8 cellular contexts compared by ENCODE assay signal in genomic region chr7:134669845-134670373, GRCh38. TPM values are rescaled to one million over a fixed set of nuclear protein-coding genes. Genes with fewer than 3 reads are reported as not detected.
A peak's percentile ranks its signal among the peaks of the same experiment; 100 is the strongest.
DNase-seq lines count a peak whose midpoint lies in the region; ATAC-seq and TF ChIP-seq lines count a peak whose summit lies in the region.

No MANE protein-coding gene starts in this region.

- ATAC-seq in GM18858 (IDR thresholded peaks at IDR 0.05; ENCODE audit: unreplicated experiment) = peak; percentile 80
- peak; percentile 91 for ATAC-seq in HG03460 (IDR thresholded peaks at IDR 0.05; ENCODE audit: unreplicated experiment)
- no peak for ATAC-seq in HG03039 (IDR thresholded peaks at IDR 0.05; ENCODE audit: unreplicated experiment)

- H3K9me3 ChIP-seq in right atrium auricular region = no peaks in the 10 kb centered on the region

- H3K27ac ChIP-seq in right atrium auricular region = no peak overlapping the region

- TF ChIP-seq CTCF in right atrium auricular region (IDR thresholded peaks at IDR 0.05) = no peak

- peaks cover 0 to 11% of the 10 kb centered on the region in 2 donors for H3K4me1 ChIP-seq in right atrium auricular region

- no peaks in the 10 kb centered on the region for H3K27me3 ChIP-seq in right atrium auricular region

- DNase-seq in RPMI8226 (peak; percentile 92), right atrium auricular region (ENCODE audit: low spot score) (peak; percentile 62), retina (no peak)
- DNase-seq in activated T-helper 9 cell treated with anti-CD3 and anti-CD28 coated beads, Interleukin-2, amount 50 U/mL, for 16 hours (ENCODE audit: low read depth) = peak; percentile 65
- peak; percentile 57 to 59 for DNase-seq in stimulated activated CD4-positive, alpha-beta T cell treated with anti-CD3 and anti-CD28 coated beads, Interleukin-4, amount 100 ng/mL, for 48 hours (ENCODE audit: low read depth in 2 of 2)

- H3K4me3 ChIP-seq in right atrium auricular region = no peak overlapping the region

- no peaks in the 10 kb centered on the region for H3K36me3 ChIP-seq in right atrium auricular region

RNA-seq across cellular contexts. Expression of gene BPGM, which starts 23.3 kb away (rescaled TPM):
- 10 to 100 TPM; 12.5 to 16.7 TPM for total RNA-seq in right atrium auricular region
